ENCODE assay signal across 8 cellular contexts in genomic region chr19:41328157-41328817, GRCh38. TPM values are rescaled to one million over a fixed set of nuclear protein-coding genes. Genes with fewer than 3 reads are reported as not detected.
DNase-seq lines count a peak whose midpoint lies in the region; ATAC-seq and TF ChIP-seq lines count a peak whose summit lies in the region.

No MANE protein-coding gene starts in this region.

- peak overlapping the region; percentile 96 for H3K27ac Mint-ChIP-seq in activated naive CD4-positive, alpha-beta T cell treated with anti-CD3 and anti-CD28 coated beads, Interleukin-2, amount 50 U/mL, for 72 hours

- no peak overlapping the region for H3K4me2 ChIP-seq in mesenchymal stem cell (ENCODE audit: low read length, poor library complexity, severe bottlenecking)

- no peak for TF ChIP-seq POLR2A in upper lobe of left lung (IDR thresholded peaks at IDR 0.05)

- H3K36me3 ChIP-seq in mesenchymal stem cell (ENCODE audit: control insufficient read depth in 1 of 2, insufficient read depth in 2 of 2, low read depth in 1 of 2, low read length in 2 of 2): peaks cover 36 to 42% of the 10 kb centered on the region in 2 experiments
- peaks cover 3 to 30% (median 21%) of the 10 kb centered on the region in 4 donors for H3K36me3 ChIP-seq in upper lobe of left lung

- H3K9me3 Mint-ChIP-seq in activated naive CD4-positive, alpha-beta T cell treated with anti-CD3 and anti-CD28 coated beads, Interleukin-2, amount 50 U/mL, for 72 hours: no peaks in the 10 kb centered on the region

- WGBS in mesenchymal stem cell: 67% methylated on average over 22 of the region's 22 CpGs
- 26% methylated on average over 5 to 22 of the region's 22 CpGs for WGBS in upper lobe of left lung, 2 donors

- peak overlapping the region; percentile 25 for H3K27ac ChIP-seq in mesenchymal stem cell (ENCODE audit: low read length, poor library complexity, severe bottlenecking)
- peak overlapping the region; percentile 84 to 91 (median 88) for H3K27ac ChIP-seq in upper lobe of left lung

- H2AFZ ChIP-seq in mesenchymal stem cell (ENCODE audit: low read depth, low read length): no peak overlapping the region

- peak overlapping the region; percentile 85 to 98 for H3K18ac ChIP-seq in mesenchymal stem cell (ENCODE audit: low read depth in 1 of 2, low read length in 2 of 2)

- H3K27me3 ChIP-seq in mesenchymal stem cell (ENCODE audit: control insufficient read depth in 1 of 2, insufficient read depth in 1 of 2, low read length in 2 of 2) (no peaks in the 10 kb centered on the region), upper lobe of left lung (no peaks in the 10 kb centered on the region)

- H3K36me3 Mint-ChIP-seq in activated naive CD4-positive, alpha-beta T cell treated with anti-CD3 and anti-CD28 coated beads, Interleukin-2, amount 50 U/mL, for 72 hours: peaks cover 10 to 32% of the 10 kb centered on the region in 2 donors

- peak overlapping the region; percentile 92 to 98 for H3K4ac ChIP-seq in mesenchymal stem cell (ENCODE audit: low read depth in 1 of 2, low read length in 2 of 2)

- no peak overlapping the region for H2BK120ac ChIP-seq in mesenchymal stem cell (ENCODE audit: low read depth, low read length)

- TF ChIP-seq EP300 in upper lobe of left lung (IDR thresholded peaks at IDR 0.05): no peak

- peak overlapping the region in 1 of 2 experiments; percentile 94 for H3K14ac ChIP-seq in mesenchymal stem cell (ENCODE audit: low read length in 2 of 2)

- H3K4me3 ChIP-seq in mesenchymal stem cell (ENCODE audit: insufficient read depth in 1 of 2, low read depth in 1 of 2, low read length in 2 of 2) (no peak overlapping the region), upper lobe of left lung (peak overlapping the region in 3 of 4 donors; percentile 36 to 49 (median 44))

- H2BK15ac ChIP-seq in mesenchymal stem cell (ENCODE audit: low read depth, poor library complexity, severe bottlenecking): peak overlapping the region; percentile 73

- H3K9me3 ChIP-seq in mesenchymal stem cell (ENCODE audit: control insufficient read depth, low read length): no peaks in the 10 kb centered on the region
- H3K9me3 ChIP-seq in upper lobe of left lung: no peaks in the 10 kb centered on the region

- peak overlapping the region; percentile 99 for H4K8ac ChIP-seq in mesenchymal stem cell (ENCODE audit: low read length)

- peak overlapping the region in 1 of 2 experiments; percentile 51 for H3K23ac ChIP-seq in mesenchymal stem cell (ENCODE audit: low read length in 2 of 2)

- no peak overlapping the region for H3K9ac ChIP-seq in mesenchymal stem cell (ENCODE audit: low read length)

- H3K4me1 ChIP-seq in mesenchymal stem cell (ENCODE audit: control insufficient read depth, insufficient read depth, low read depth, low read length): peaks cover 52% of the 10 kb centered on the region
- H3K4me1 ChIP-seq in upper lobe of left lung: peaks cover 63 to 76% (median 67%) of the 10 kb centered on the region in 4 donors

- H3K79me1 ChIP-seq in mesenchymal stem cell (replicated peaks; ENCODE audit: low read length, poor library complexity, severe bottlenecking): peaks cover 4% of the 10 kb centered on the region

- H2BK5ac ChIP-seq in mesenchymal stem cell (ENCODE audit: low read depth, low read length, poor library complexity, severe bottlenecking): no peak overlapping the region

- H2AK5ac ChIP-seq in mesenchymal stem cell (ENCODE audit: low read length, severe bottlenecking): peak overlapping the region; percentile 77

- H2BK12ac ChIP-seq in mesenchymal stem cell (ENCODE audit: low read length in 2 of 2): peak overlapping the region; percentile 29 to 76

- H4K91ac ChIP-seq in mesenchymal stem cell (ENCODE audit: low read length): peak overlapping the region; percentile 99

- no peak for TF ChIP-seq CTCF in upper lobe of left lung (IDR thresholded peaks at IDR 0.05)

- ATAC-seq in GM18907 (IDR thresholded peaks at IDR 0.05; ENCODE audit: unreplicated experiment): peak; percentile 23
- peak; percentile 18 for ATAC-seq in HG03135 (IDR thresholded peaks at IDR 0.05; ENCODE audit: unreplicated experiment)
- peak; percentile 72 to 74 for ATAC-seq in activated naive CD4-positive, alpha-beta T cell treated with anti-CD3 and anti-CD28 coated beads, Interleukin-2, amount 50 U/mL, for 72 hours
- ATAC-seq in upper lobe of left lung (ENCODE audit: low FRiP score in 2 of 2): peak; percentile 2 to 21

- DNase-seq in activated naive CD4-positive, alpha-beta T cell treated with anti-CD3 and anti-CD28 coated beads, Interleukin-2, amount 50 U/mL, for 72 hours (ENCODE audit: low spot score in 2 of 2): peak; percentile 44 to 83
- DNase-seq in mesenchymal stem cell: peak; percentile 80
- peak in 1 of 2 donors; percentile 55 for DNase-seq in upper lobe of left lung
- no peak for DNase-seq in GOT3 (lab: John Stamatoyannopoulos, UW)
- DNase-seq in NCI-H2107 treated with DMSO at 0.1 percent for 48 hours (lab: John Stamatoyannopoulos, UW; ENCODE audit: unreplicated experiment): no peak
- DNase-seq in midbrain (lab: John Stamatoyannopoulos, UW): no peak

RNA-seq across cellular contexts. Expression of gene CCDC97, which starts 18.3 kb away (rescaled TPM):
- 10 to 100 TPM; 24.7 to 43.1 TPM for total RNA-seq in activated naive CD4-positive, alpha-beta T cell treated with anti-CD3 and anti-CD28 coated beads, Interleukin-2, amount 50 U/mL, for 72 hours
- polyA plus RNA-seq in mesenchymal stem cell (2013, experiment 1 of 2): 15.9 TPM
- 16.0 TPM for polyA plus RNA-seq in mesenchymal stem cell (2013, experiment 2 of 2)
- 10 to 100 TPM; 22.0 to 36.7 (median 27.0) TPM for total RNA-seq in upper lobe of left lung

RNA-seq across cellular contexts. Expression of gene TGFB1, which starts 25.4 kb away (rescaled TPM):
- 100 to 1,000 TPM in 1 of 2 donors, 10 to 100 TPM in 1; 73.4 to 126 TPM for total RNA-seq in activated naive CD4-positive, alpha-beta T cell treated with anti-CD3 and anti-CD28 coated beads, Interleukin-2, amount 50 U/mL, for 72 hours
- polyA plus RNA-seq in mesenchymal stem cell (2013, experiment 1 of 2): 208 TPM
- 203 TPM for polyA plus RNA-seq in mesenchymal stem cell (2013, experiment 2 of 2)
- total RNA-seq in upper lobe of left lung: 100 to 1,000 TPM in 2 of 6 donors, 10 to 100 TPM in 4; 28.5 to 138 (median 76.8) TPM

RNA-seq across cellular contexts. Expression of gene B9D2, which starts 35.7 kb away (rescaled TPM):
- 1 to 10 TPM; 4.7 to 7.8 TPM for total RNA-seq in activated naive CD4-positive, alpha-beta T cell treated with anti-CD3 and anti-CD28 coated beads, Interleukin-2, amount 50 U/mL, for 72 hours
- 4.2 TPM for polyA plus RNA-seq in mesenchymal stem cell (2013, experiment 1 of 2)
- polyA plus RNA-seq in mesenchymal stem cell (2013, experiment 2 of 2): 4.5 TPM
- 10 to 100 TPM in 3 of 6 donors, 1 to 10 TPM in 2, not detected in 1; 7.0 to 17.2 (median 10.3) TPM for total RNA-seq in upper lobe of left lung

RNA-seq across cellular contexts. Expression of gene TMEM91, which starts 48.0 kb away (rescaled TPM):
- 10 to 100 TPM in 1 of 2 donors, 1 to 10 TPM in 1; 8.2 to 11.0 TPM for total RNA-seq in activated naive CD4-positive, alpha-beta T cell treated with anti-CD3 and anti-CD28 coated beads, Interleukin-2, amount 50 U/mL, for 72 hours
- polyA plus RNA-seq in mesenchymal stem cell (2013, experiment 1 of 2): 6.4 TPM
- polyA plus RNA-seq in mesenchymal stem cell (2013, experiment 2 of 2): 6.8 TPM
- 10 to 100 TPM; 18.7 to 65.0 (median 29.3) TPM for total RNA-seq in upper lobe of left lung

Comparison
In these comparisons a context has a peak if more than half of its experiments do, and no peak if none do; other contexts are left out.
1. ATAC-seq: peak in every context shown above with its lines; median percentile 73 in activated naive CD4-positive, alpha-beta T cell treated with anti-CD3 and anti-CD28 coated beads, Interleukin-2, amount 50 U/mL, for 72 hours; 23 in GM18907; 18 in HG03135; 12 in upper lobe of left lung.
2. DNase-seq: peak in activated naive CD4-positive, alpha-beta T cell treated with anti-CD3 and anti-CD28 coated beads, Interleukin-2, amount 50 U/mL, for 72 hours (2 of 2) and mesenchymal stem cell (single experiment); none in GOT3 (single experiment), NCI-H2107 treated with DMSO at 0.1 percent for 48 hours (single experiment) and midbrain (single experiment).
3. H3K4me3 ChIP-seq: peak in upper lobe of left lung (3 of 4); none in mesenchymal stem cell (0 of 2).